Comparison of ENCODE assay signal across 11 cellular contexts in genomic region chr1:40736085-40736531, GRCh38. TPM values are rescaled to one million over a fixed set of nuclear protein-coding genes. Genes with fewer than 3 reads are reported as not detected.
DNase-seq lines count a peak whose midpoint lies in the region; ATAC-seq, FAIRE-seq and TF ChIP-seq lines count a peak whose summit lies in the region.
"Had no signal": no experiment of that assay in that cellular context is flagged by ENCODE, and none has a peak within 500 bp of the region (broad histone marks: within the 10 kb centered on the region; RNA-seq: fewer than 3 reads in every experiment).

No MANE protein-coding gene starts in this region.

- H3K9me3 Mint-ChIP-seq in H9: no peaks in the 10 kb centered on the region

- in situ Hi-C loops in K562 (cut with MboI): no loop called here

- peak overlapping the region in 2 of 3 experiments; percentile 25 to 74; a peak in 2 of 7 replicates for H3K27ac Mint-ChIP-seq in H9

- H2BK20ac ChIP-seq in H9 (ENCODE audit: low read depth, low read length, poor library complexity, severe bottlenecking): no peak overlapping the region

- no peak overlapping the region for H2BK5ac ChIP-seq in H9 (ENCODE audit: insufficient read length, low read length)

- H3K4me3 ChIP-seq in K562: no peak overlapping the region
- no peak overlapping the region for H3K4me3 ChIP-seq in left ventricle myocardium inferior
- H3K4me3 ChIP-seq in retinal pigment epithelial cell (ENCODE audit: low read length): no peak overlapping the region
- no peak overlapping the region for H3K4me3 ChIP-seq in WERI-Rb-1 (ENCODE audit: low read depth, low read length)
- H3K4me3 ChIP-seq: upper lobe of right lung had no signal

- H3K27me3 Mint-ChIP-seq in H9 (ENCODE audit: low read depth): no peaks in the 10 kb centered on the region

- no peak overlapping the region for H2BK15ac ChIP-seq in H9 (ENCODE audit: low read depth, low read length)

- peaks cover 25 to 30% of the 10 kb centered on the region in 2 experiments for H3K4me1 Mint-ChIP-seq in H9

- no peak overlapping the region for H4K91ac ChIP-seq in H9 (ENCODE audit: insufficient read length, low read depth, low read length)

- H3K27me3 ChIP-seq in H9 (ENCODE audit: insufficient read depth, low read length): no peaks in the 10 kb centered on the region
- no peaks in the 10 kb centered on the region for H3K27me3 ChIP-seq in K562 (ENCODE audit: control insufficient read depth in 2 of 2, insufficient read depth in 2 of 2, low read length in 2 of 2)
- no peaks in the 10 kb centered on the region for H3K27me3 ChIP-seq in left ventricle myocardium inferior (ENCODE audit: low read depth)
- no peaks in the 10 kb centered on the region for H3K27me3 ChIP-seq in WERI-Rb-1 (ENCODE audit: insufficient read depth, low read depth, severe bottlenecking)
- H3K27me3 ChIP-seq: upper lobe of right lung had no signal

- H3K79me2 ChIP-seq in H9 (ENCODE audit: insufficient read depth, low read length): peaks cover 2% of the 10 kb centered on the region; the same call in 1 of the 2 replicates
- H3K79me2 ChIP-seq in K562 (ENCODE audit: control insufficient read depth, insufficient read depth, low read length): peaks cover 39% of the 10 kb centered on the region

- no peak overlapping the region for H2BK120ac ChIP-seq in H9 (ENCODE audit: low read depth, low read length, poor library complexity, severe bottlenecking)

- no peak overlapping the region for H2AK5ac ChIP-seq in H9 (ENCODE audit: insufficient read length, low read length)

- no peaks in the 10 kb centered on the region for H3K9me1 ChIP-seq in K562 (ENCODE audit: control insufficient read depth, insufficient read depth, low read length)

- no peak for DNase-seq in H9
- no peak for DNase-seq in K562 (ENCODE audit: extremely low read depth in 1 of 4, low spot score in 3 of 4)
- DNase-seq in left ventricle myocardium inferior: no peak
- DNase-seq in retinal pigment epithelial cell (ENCODE audit: low read depth): peak; percentile 45
- no peak for DNase-seq in WERI-Rb-1
- DNase-seq in activated T-cell treated with anti-CD3 and anti-CD28 coated beads for 4 hours: no peak
- DNase-seq: GDM1, NCI-H524, upper lobe of right lung had no signal

- H2AFZ ChIP-seq in H9 (ENCODE audit: low read length) (no peak overlapping the region), K562 (ENCODE audit: low read depth, low read length) (no peak overlapping the region)

- intact Hi-C loops in K562 (cut with micrococcal nuclease) (no loop called here), left ventricle myocardium inferior (cut with micrococcal nuclease) (no loop called here)

- H3K4me1 ChIP-seq in H9 (ENCODE audit: insufficient read depth, low read length): peaks cover 4% of the 10 kb centered on the region; the same call in 1 of the 2 replicates
- peaks cover 3 to 5% of the 10 kb centered on the region in 2 experiments; a peak in 4 of 5 replicates for H3K4me1 ChIP-seq in K562 (replicated peaks in 1 of 2; ENCODE audit: control insufficient read depth in 2 of 2, insufficient read depth in 2 of 2, low read length in 2 of 2)
- H3K4me1 ChIP-seq in left ventricle myocardium inferior: peaks cover 88% of the 10 kb centered on the region

- H3K4ac ChIP-seq in H9 (ENCODE audit: low read depth, low read length): no peak overlapping the region

- TF ChIP-seq RAD21 in K562 (CRISPR knock-in tag; conservative IDR thresholded peaks at IDR 0.05 in 1 of 2, IDR thresholded peaks at IDR 0.05 in 1 of 2): no peak

- H3T11ph ChIP-seq in H9 (ENCODE audit: low read length): no peak overlapping the region

- no peaks in the 10 kb centered on the region for H3K23me2 ChIP-seq in H9 (ENCODE audit: insufficient read length, low read depth, low read length, poor library complexity, severe bottlenecking)

- no peak overlapping the region for H3K4me3 Mint-ChIP-seq in H9

- BruUV-seq in K562 (replicated peaks; lab: Mats Ljungman, UMichigan): no TSS peak

- no peak for FAIRE-seq in K562 (lab: Jason Lieb, UNC)

- TF ChIP-seq EP300 in K562 (IDR thresholded peaks at IDR 0.05; ENCODE audit: low read length): no peak

- H3K9me3 ChIP-seq in H9 (ENCODE audit: control insufficient read depth, low read depth, low read length): no peaks in the 10 kb centered on the region
- no peaks in the 10 kb centered on the region for H3K9me3 ChIP-seq in K562 (replicated peaks; ENCODE audit: control insufficient read depth, insufficient read depth, low read depth, low read length)
- H3K9me3 ChIP-seq in left ventricle myocardium inferior (replicated peaks): peaks cover 4% of the 10 kb centered on the region
- H3K9me3 ChIP-seq in WERI-Rb-1 (ENCODE audit: severe bottlenecking): no peaks in the 10 kb centered on the region
- H3K9me3 ChIP-seq: upper lobe of right lung had no signal

- H4K20me1 ChIP-seq in H9 (ENCODE audit: control insufficient read depth, insufficient read depth, insufficient read length) (no peaks in the 10 kb centered on the region), K562 (replicated peaks; ENCODE audit: control insufficient read depth, insufficient read depth, low read length) (no peaks in the 10 kb centered on the region; the same call in 1 of the 2 replicates)

- no peak for ATAC-seq in K562
- no peak for ATAC-seq in GM18873 (IDR thresholded peaks at IDR 0.05; ENCODE audit: low FRiP score, unreplicated experiment)
- no peak for ATAC-seq in GM21528 (IDR thresholded peaks at IDR 0.05; ENCODE audit: low FRiP score, unreplicated experiment)
- ATAC-seq: upper lobe of right lung had no signal

- TF ChIP-seq POLR2A in K562 (conservative IDR thresholded peaks at IDR 0.05): no peak

- CTCF ChIA-PET in K562 (lab: Yijun Ruan, JAX; ENCODE audit: low intra/inter-chr PET ratio): no interaction called here

- H3K27ac ChIP-seq in H9 (ENCODE audit: insufficient read length, low read depth, low read length): no peak overlapping the region
- no peak overlapping the region for H3K27ac ChIP-seq in K562 (ENCODE audit: extremely low read depth, low read depth, low read length)
- peak overlapping the region; percentile 47 for H3K27ac ChIP-seq in left ventricle myocardium inferior (replicated peaks)
- H3K27ac ChIP-seq in WERI-Rb-1: no peak overlapping the region
- H3K27ac ChIP-seq: upper lobe of right lung had no signal

- H3K4me2 ChIP-seq in H9 (ENCODE audit: insufficient read depth, insufficient read length, low read length) (no peak overlapping the region), K562 (ENCODE audit: insufficient read depth, low read length) (no peak overlapping the region)

- no peak overlapping the region for H3K9ac ChIP-seq in H9 (ENCODE audit: extremely low read depth, insufficient read length, low read length)
- H3K9ac ChIP-seq in K562 (ENCODE audit: insufficient read depth in 1 of 2, low read depth in 2 of 2, low read length in 2 of 2): no peak overlapping the region

- POLR2A ChIA-PET in K562 (lab: Yijun Ruan, JAX): interaction anchor here (0.5 to 1.2 kb wide), 2 partner anchors 12 to 13 kb away, joined by 3 to 4 read pairs; no protein-coding TSS in a partner anchor

- no peaks in the 10 kb centered on the region for H3K79me1 ChIP-seq in H9 (ENCODE audit: insufficient read depth, low read depth, low read length, poor library complexity, severe bottlenecking)

- no peak for TF ChIP-seq CTCF in H9 (conservative IDR thresholded peaks at IDR 0.05)
- no peak for TF ChIP-seq CTCF in K562 (IDR thresholded peaks at IDR 0.05 in 2 of 3, conservative IDR thresholded peaks at IDR 0.05 in 1 of 3; ENCODE audit: insufficient read depth in 2 of 3, low read depth in 1 of 3, low read length in 3 of 3)
- no peak for TF ChIP-seq CTCF in left ventricle myocardium inferior (IDR thresholded peaks at IDR 0.05; ENCODE audit: borderline replicate concordance)
- no peak for TF ChIP-seq CTCF in retinal pigment epithelial cell (conservative IDR thresholded peaks at IDR 0.05; ENCODE audit: low read depth, low read length)
- TF ChIP-seq CTCF in WERI-Rb-1 (IDR thresholded peaks at IDR 0.05; ENCODE audit: low read depth, low read length): no peak

- no peak overlapping the region for H3K14ac ChIP-seq in H9 (ENCODE audit: insufficient read depth, low read length)

- no peak overlapping the region for H4K5ac ChIP-seq in H9 (ENCODE audit: insufficient read length, low read depth, low read length)

- no peak overlapping the region for H3K18ac ChIP-seq in H9 (ENCODE audit: insufficient read length, low read depth, low read length)

- H4K8ac ChIP-seq in H9 (replicated peaks; ENCODE audit: insufficient read length, low read depth, low read length): no peak overlapping the region

- H3K36me3 Mint-ChIP-seq in H9 (ENCODE audit: insufficient read depth in 1 of 3, low read depth in 3 of 3): peaks cover 13 to 28% (median 24%) of the 10 kb centered on the region in 3 experiments; a peak in 6 of 7 replicates

- no peak overlapping the region for H3K56ac ChIP-seq in H9 (ENCODE audit: insufficient read length, low read depth, low read length)

- H3K36me3 ChIP-seq in K562 (ENCODE audit: control insufficient read depth, insufficient read depth, low read length) (peaks cover 29% of the 10 kb centered on the region), left ventricle myocardium inferior (peaks cover 21% of the 10 kb centered on the region), WERI-Rb-1 (peaks cover 14% of the 10 kb centered on the region)

- H3K23ac ChIP-seq in H9 (ENCODE audit: insufficient read length, low read depth, low read length): no peak overlapping the region

- no peak overlapping the region for H2BK12ac ChIP-seq in H9 (ENCODE audit: insufficient read length, low read depth, low read length)

RNA-seq across cellular contexts. Expression of gene NFYC, which starts 44.6 kb away (rescaled TPM):
- total RNA-seq in H9 (2021) (54.1 and 54.7 TPM in 2 replicates), K562 (2014; rRNA removed) (41.1 and 44.2 TPM in 2 replicates), K562 (2014; rRNA removed; fragmentation: Illumina TruSeq; extraction: Trizol) (22.7 and 26.4 TPM in 2 replicates), K562 (2015; rRNA removed; fragmentation: Illumina TruSeq; extraction: Trizol) (31.2 and 31.4 TPM in 2 replicates), K562 (2021) (53.9 and 59.8 TPM in 2 replicates), left ventricle myocardium inferior (62.2 TPM)
- total RNA-seq in K562 (2011; cell fraction: chromatin; rRNA removed; ENCODE audit: low replicate concordance): 51.1 and 58.3 TPM in 2 replicates
- 43.8 and 43.9 TPM in 2 replicates for total RNA-seq in K562 (2011; cell fraction: nucleolus; rRNA removed)
- total RNA-seq in K562 (2011; cell fraction: nucleoplasm; rRNA removed): 49.1 and 60.1 TPM in 2 replicates
- polyA plus RNA-seq in K562 (2011; rRNA removed) (47.2 and 65.6 TPM in 2 replicates), K562 (2014; fragmentation: Illumina TruSeq; extraction: Trizol) (56.2 and 65.1 TPM in 2 replicates), K562 (2014; fragmentation: Nextera tagmentation; extraction: Ambion mirVana) (1 to 10 TPM; 4.8 to 7.2 TPM), K562 (2014; rRNA removed) (51.3 and 57.7 TPM in 2 replicates)
- 78.9 and 120 TPM in 2 replicates for polyA plus RNA-seq in K562 (2011; cell fraction: cytosol; rRNA removed)
- polyA plus RNA-seq in K562 (2011; cell fraction: nucleus; rRNA removed): 72.3 and 83.1 TPM in 2 replicates
- polyA plus RNA-seq in K562 (2012): 52.9 and 79.3 TPM in 2 replicates
- 45.7 and 65.0 TPM in 2 replicates for polyA minus RNA-seq in K562 (2011; rRNA and poly(A)+ RNA removed)
- polyA minus RNA-seq in K562 (2011; cell fraction: cytosol; rRNA and poly(A)+ RNA removed): 38.9 and 49.7 TPM in 2 replicates
- polyA minus RNA-seq in K562 (2011; cell fraction: nucleus; rRNA and poly(A)+ RNA removed): 34.9 and 50.8 TPM in 2 replicates

RNA-seq across cellular contexts. Expression of gene KCNQ4, which starts 47.5 kb away (rescaled TPM):
- total RNA-seq in H9 (2021) (1.4 TPM in 2 replicates), K562 (2014; rRNA removed) (1.6 and 1.8 TPM in 2 replicates), K562 (2014; rRNA removed; fragmentation: Illumina TruSeq; extraction: Trizol) (0.64 and 0.76 TPM in 2 replicates), K562 (2015; rRNA removed; fragmentation: Illumina TruSeq; extraction: Trizol) (0.72 and 0.79 TPM in 2 replicates), K562 (2021) (3.8 and 4.1 TPM in 2 replicates), left ventricle myocardium inferior (1.5 TPM)
- total RNA-seq in K562 (2011; cell fraction: chromatin; rRNA removed; ENCODE audit: low replicate concordance): 4.1 and 12.8 TPM in 2 replicates
- total RNA-seq in K562 (2011; cell fraction: nucleolus; rRNA removed): 7.4 and 7.5 TPM in 2 replicates
- 4.4 and 4.6 TPM in 2 replicates for total RNA-seq in K562 (2011; cell fraction: nucleoplasm; rRNA removed)
- polyA plus RNA-seq in K562 (2011; rRNA removed) (0.79 and 1.7 TPM in 2 replicates), K562 (2014; fragmentation: Illumina TruSeq; extraction: Trizol) (3.5 and 3.8 TPM in 2 replicates), K562 (2014; fragmentation: Nextera tagmentation; extraction: Ambion mirVana) (under 1 TPM; 0.07 to 0.27 TPM), K562 (2014; rRNA removed) (3.4 and 3.7 TPM in 2 replicates)
- 1.1 and 1.3 TPM in 2 replicates for polyA plus RNA-seq in K562 (2011; cell fraction: cytosol; rRNA removed)
- polyA plus RNA-seq in K562 (2011; cell fraction: nucleus; rRNA removed): 6.3 and 9.8 TPM in 2 replicates
- 2.5 and 4.6 TPM in 2 replicates for polyA plus RNA-seq in K562 (2012)
- polyA minus RNA-seq in K562 (2011; rRNA and poly(A)+ RNA removed): 0.42 and 0.49 TPM in 2 replicates
- polyA minus RNA-seq in K562 (2011; cell fraction: cytosol; rRNA and poly(A)+ RNA removed): 1.0 TPM in 2 replicates
- polyA minus RNA-seq in K562 (2011; cell fraction: nucleus; rRNA and poly(A)+ RNA removed): 3.6 and 3.7 TPM in 2 replicates
